Comparison of ENCODE assay signal across 1 cellular context in genomic region chr2:44077942-44078511, GRCh38.
TF ChIP-seq lines count a peak whose summit lies in the region.

No MANE protein-coding gene starts in this region.

TF ChIP-seq in GM12878, 131 proteins besides CTCF, POLR2A, EP300 and RAD21 (continued from another document):
- TF ChIP-seq REST (IDR thresholded peaks at IDR 0.05; ENCODE audit: low read depth, low read length) (peak; percentile 52; the same call in 1 of the 2 replicates), TARDBP (IDR thresholded peaks at IDR 0.05; ENCODE audit: borderline replicate concordance) (no peak), BMI1 (IDR thresholded peaks at IDR 0.05; ENCODE audit: borderline replicate concordance) (0 out of 2 replicates have a peak, but pooled peaks have one; percentile 11), ZBTB4 (CRISPR knock-in tag; IDR thresholded peaks at IDR 0.05) (no peak)
